8 cellular contexts compared by ENCODE assay signal in the genomic region with DNA sequence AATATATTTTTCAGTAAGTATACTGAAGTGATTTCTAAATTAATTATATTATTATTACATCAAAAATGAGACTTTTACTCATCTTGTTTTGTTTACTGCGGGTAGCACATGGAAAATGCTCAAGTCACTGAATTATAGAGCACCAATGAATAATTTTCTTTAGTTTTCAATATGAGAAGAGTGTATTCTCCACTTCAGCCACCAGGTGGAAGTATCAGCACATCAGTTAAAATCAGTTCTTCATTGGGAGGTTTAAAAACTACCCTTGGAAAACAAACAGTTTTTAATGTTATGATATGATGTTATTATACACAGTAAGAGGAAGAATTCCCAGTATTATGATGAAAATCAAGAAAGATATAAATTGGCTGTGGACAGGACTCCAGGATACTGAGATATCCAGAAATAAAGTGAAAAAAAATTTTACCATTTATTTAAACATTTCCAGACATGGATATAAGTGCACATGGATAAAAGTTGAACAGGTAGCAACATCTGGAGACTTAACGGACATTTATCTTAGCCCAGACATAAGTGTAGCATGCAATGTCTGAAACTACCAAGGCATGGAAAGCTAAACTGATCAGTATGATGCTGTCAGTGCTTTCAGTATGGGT.
DNase-seq lines count a peak whose midpoint lies in the region; ATAC-seq, FAIRE-seq and TF ChIP-seq lines count a peak whose summit lies in the region.

No MANE protein-coding gene starts in this region.

- no peaks in the 10 kb centered on the region for H3K9me3 ChIP-seq in aorta (ENCODE audit: control insufficient read depth, low read length)

- 8 to 9% methylated on average over 2 of the region's 2 CpGs for WGBS in aorta, 2 donors

- no peak overlapping the region for H3K4me3 Mint-ChIP-seq in activated CD8-positive, alpha-beta T cell treated with anti-CD3 and anti-CD28 coated beads, Interleukin-2, amount 10 ng/mL, durations not matched to agents 7 days and 5 days

- H3K36me3 ChIP-seq in aorta (ENCODE audit: control insufficient read depth in 1 of 2, insufficient read depth in 2 of 2, low read length in 1 of 2): no peaks in the 10 kb centered on the region

- peak; percentile 13 for FAIRE-seq in urothelium cell line (lab: Jason Lieb, UNC)

- peaks cover 0 to 1% of the 10 kb centered on the region in 2 donors for H3K27me3 ChIP-seq in aorta (ENCODE audit: control insufficient read depth in 1 of 2, insufficient read depth in 2 of 2, low read length in 1 of 2)

- DNase-seq in COLO668 (lab: John Stamatoyannopoulos, UW; ENCODE audit: unreplicated experiment) (peak; percentile 15), GM20000 (ENCODE audit: low spot score) (peak; percentile 45), NCI-H1694 (lab: John Stamatoyannopoulos, UW) (peak; percentile 75), iris pigment epithelial cell (ENCODE audit: low read depth) (peak; percentile 39), urothelium cell line (ENCODE audit: low spot score) (peak; percentile 44), aorta (no peak)
- peak; percentile 21 for DNase-seq in activated CD8-positive, alpha-beta T cell treated with anti-CD3 and anti-CD28 coated beads, Interleukin-2, amount 10 ng/mL, durations not matched to agents 7 days and 5 days

- POLR2A ChIA-PET in activated CD8-positive, alpha-beta T cell treated with anti-CD3 and anti-CD28 coated beads, Interleukin-2, amount 10 ng/mL, durations not matched to agents 7 days and 5 days (lab: Charles Lee): no interaction called here

- H3K9me3 Mint-ChIP-seq in activated CD8-positive, alpha-beta T cell treated with anti-CD3 and anti-CD28 coated beads, Interleukin-2, amount 10 ng/mL, durations not matched to agents 7 days and 5 days (ENCODE audit: insufficient read depth): no peaks in the 10 kb centered on the region

- intact Hi-C loops in aorta (cut with DNase I): loop anchor here (5.0 to 10.0 kb wide), 2 partner anchors 1906 to 1908 kb away; no protein-coding TSS in a partner anchor

- TF ChIP-seq CTCF in GM20000 (IDR thresholded peaks at IDR 0.05; ENCODE audit: extremely low read depth, missing control alignments): peak; percentile 56

- no peaks in the 10 kb centered on the region for H3K4me1 Mint-ChIP-seq in activated CD8-positive, alpha-beta T cell treated with anti-CD3 and anti-CD28 coated beads, Interleukin-2, amount 10 ng/mL, durations not matched to agents 7 days and 5 days (ENCODE audit: low read depth)

- H3K36me3 Mint-ChIP-seq in activated CD8-positive, alpha-beta T cell treated with anti-CD3 and anti-CD28 coated beads, Interleukin-2, amount 10 ng/mL, durations not matched to agents 7 days and 5 days (ENCODE audit: low read depth): no peaks in the 10 kb centered on the region

- H3K27ac ChIP-seq in aorta (ENCODE audit: low read depth in 1 of 2, low read length in 2 of 2): no peak overlapping the region

- no peaks in the 10 kb centered on the region for H3K4me1 ChIP-seq in aorta (ENCODE audit: control insufficient read depth in 1 of 2, insufficient read depth in 2 of 2, low read length in 2 of 2)

- no peak overlapping the region for H3K27ac Mint-ChIP-seq in activated CD8-positive, alpha-beta T cell treated with anti-CD3 and anti-CD28 coated beads, Interleukin-2, amount 10 ng/mL, durations not matched to agents 7 days and 5 days

- ATAC-seq in activated CD8-positive, alpha-beta T cell treated with anti-CD3 and anti-CD28 coated beads, Interleukin-2, amount 10 ng/mL, durations not matched to agents 7 days and 5 days: no peak
- ATAC-seq in aorta (ENCODE audit: low FRiP score) (no peak), HG03469 (IDR thresholded peaks at IDR 0.05; ENCODE audit: unreplicated experiment) (no peak)

- CTCF ChIA-PET in activated CD8-positive, alpha-beta T cell treated with anti-CD3 and anti-CD28 coated beads, Interleukin-2, amount 10 ng/mL, durations not matched to agents 7 days and 5 days (lab: Charles Lee): no interaction called here

- H3K4me3 ChIP-seq in aorta (ENCODE audit: low read length in 2 of 2): no peak overlapping the region

- H3K27me3 Mint-ChIP-seq in activated CD8-positive, alpha-beta T cell treated with anti-CD3 and anti-CD28 coated beads, Interleukin-2, amount 10 ng/mL, durations not matched to agents 7 days and 5 days (ENCODE audit: low read depth): no peaks in the 10 kb centered on the region

Comparison
In these comparisons a context has a peak if more than half of its experiments do, and no peak if none do; other contexts are left out.
1. DNase-seq: peak in COLO668 (single experiment), GM20000 (single experiment), NCI-H1694 (single experiment), activated CD8-positive, alpha-beta T cell treated with anti-CD3 and anti-CD28 coated beads, Interleukin-2, amount 10 ng/mL, durations not matched to agents 7 days and 5 days (single experiment), iris pigment epithelial cell (single experiment) and urothelium cell line (single experiment); none in aorta (0 of 2).